ENCODE assay signal across 29 cellular contexts in the genomic region with DNA sequence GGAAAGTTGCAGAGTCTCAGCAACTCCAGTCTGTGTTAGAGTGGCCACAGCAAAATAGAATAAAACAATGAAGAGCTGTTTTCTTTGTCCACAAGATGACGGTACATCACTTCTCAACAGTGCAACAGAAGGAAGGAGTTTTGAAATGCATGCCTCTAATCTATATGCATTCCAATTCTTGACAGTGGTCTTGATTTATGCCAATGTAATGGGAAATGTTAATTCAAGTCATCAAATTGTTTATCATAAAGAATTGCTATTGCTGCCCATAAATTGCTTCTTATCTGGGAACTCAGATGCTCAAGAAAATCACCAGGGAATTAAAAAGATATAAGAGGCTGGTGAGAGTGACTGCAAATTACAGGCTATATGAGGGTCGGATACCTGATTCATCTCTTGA.
"Had no signal": no experiment of that assay in that cellular context is flagged by ENCODE, and none has a peak within 500 bp of the region (broad histone marks: within the 10 kb centered on the region; RNA-seq: fewer than 3 reads in every experiment).

No MANE protein-coding gene starts in this region.

- H3K4me3 ChIP-seq: Peyer's patch had no signal

- H3K27ac ChIP-seq: KMS-11, Peyer's patch had no signal

- FAIRE-seq: bronchial epithelial cell, TTC549 had no signal

- ATAC-seq: activated CD8-positive, alpha-beta T cell treated with anti-CD3 and anti-CD28 coated beads for 36 hours; activated T-cell treated with anti-CD3 and anti-CD28 coated beads, Interleukin-2, amount 50 U/mL, for 72 hours; activated T-helper 17 cell treated with anti-CD3 and anti-CD28 coated beads, Interleukin-2, amount 50 U/mL, for 72 hours; PC-3; Right ventricle myocardium inferior had no signal

- H3K4me1 ChIP-seq: Peyer's patch had no signal

- H3K4me2 ChIP-seq: KMS-11 had no signal

- H3K9me3 Mint-ChIP-seq: activated CD4-positive, alpha-beta T cell treated with anti-CD3 and anti-CD28 coated beads, Interleukin-2, amount 10 ng/mL, durations not matched to agents 24 days and 14 days; activated CD8-positive, alpha-beta T cell treated with anti-CD3 and anti-CD28 coated beads for 36 hours; activated naive CD4-positive, alpha-beta T cell treated with anti-CD3 and anti-CD28 coated beads, Interleukin-2, amount 50 U/mL, for 24 hours; activated naive CD8-positive, alpha-beta T cell treated with anti-CD3 and anti-CD28 coated beads, Interleukin-2, amount 10 ng/mL, durations not matched to agents 7 days and 5 days; activated T-cell treated with anti-CD3 and anti-CD28 coated beads, Interleukin-2, amount 50 U/mL, for 72 hours; activated T-helper 17 cell treated with anti-CD3 and anti-CD28 coated beads, Interleukin-2, amount 50 U/mL, for 72 hours had no signal

- H3K9ac ChIP-seq: KMS-11 had no signal

- H3K9me3 ChIP-seq: Peyer's patch had no signal

- H3K27ac Mint-ChIP-seq: activated CD4-positive, alpha-beta T cell treated with anti-CD3 and anti-CD28 coated beads, Interleukin-2, amount 10 ng/mL, durations not matched to agents 24 days and 14 days; activated CD8-positive, alpha-beta T cell treated with anti-CD3 and anti-CD28 coated beads for 36 hours; activated naive CD4-positive, alpha-beta T cell treated with anti-CD3 and anti-CD28 coated beads, Interleukin-2, amount 50 U/mL, for 24 hours; activated naive CD8-positive, alpha-beta T cell treated with anti-CD3 and anti-CD28 coated beads, Interleukin-2, amount 10 ng/mL, durations not matched to agents 7 days and 5 days; activated T-cell treated with anti-CD3 and anti-CD28 coated beads, Interleukin-2, amount 50 U/mL, for 72 hours; activated T-helper 17 cell treated with anti-CD3 and anti-CD28 coated beads, Interleukin-2, amount 50 U/mL, for 72 hours; brain had no signal

- H3K27me3 ChIP-seq: Peyer's patch had no signal

- H3K4me3 Mint-ChIP-seq: activated CD4-positive, alpha-beta T cell treated with anti-CD3 and anti-CD28 coated beads, Interleukin-2, amount 10 ng/mL, durations not matched to agents 24 days and 14 days; activated CD8-positive, alpha-beta T cell treated with anti-CD3 and anti-CD28 coated beads for 36 hours; activated naive CD4-positive, alpha-beta T cell treated with anti-CD3 and anti-CD28 coated beads, Interleukin-2, amount 50 U/mL, for 24 hours; activated naive CD8-positive, alpha-beta T cell treated with anti-CD3 and anti-CD28 coated beads, Interleukin-2, amount 10 ng/mL, durations not matched to agents 7 days and 5 days; activated T-cell treated with anti-CD3 and anti-CD28 coated beads, Interleukin-2, amount 50 U/mL, for 72 hours; activated T-helper 17 cell treated with anti-CD3 and anti-CD28 coated beads, Interleukin-2, amount 50 U/mL, for 72 hours; brain had no signal

- H3K36me3 ChIP-seq: Peyer's patch had no signal

- DNase-seq: activated CD4-positive, alpha-beta T cell treated with anti-CD3 and anti-CD28 coated beads, Interleukin-2, amount 10 ng/mL, durations not matched to agents 24 days and 14 days; activated CD4-positive, alpha-beta T cell treated with anti-CD3 and anti-CD28 coated beads, Interleukin-2, amount 50 U/mL, for 4 hours; activated CD8-positive, alpha-beta T cell treated with anti-CD3 and anti-CD28 coated beads for 36 hours; activated effector memory CD4-positive, alpha-beta T cell treated with anti-CD3 and anti-CD28 coated beads, Interleukin-2, amount 50 U/mL, for 16 hours; activated naive CD4-positive, alpha-beta T cell; activated naive CD8-positive, alpha-beta T cell treated with anti-CD3 and anti-CD28 coated beads, Interleukin-2, amount 10 ng/mL, durations not matched to agents 7 days and 5 days; activated T-cell treated with anti-CD3 and anti-CD28 coated beads, Interleukin-2, amount 50 U/mL, for 1 hour; activated T-cell treated with anti-CD3 and anti-CD28 coated beads, Interleukin-2, amount 50 U/mL, for 72 hours; caudate nucleus; cerebellar nuclear complex; NCI-H1092 treated with DMSO at 0.1 percent for 48 hours; NCI-H146; NCI-H187; NCI-H2029 treated with DMSO at 0.1 percent for 48 hours; NCI-H2107; NCI-H226; NCI-H446 treated with DMSO at 0.1 percent for 48 hours; NCI-H524; PC-3; Peyer's patch; RPMI8226; SIG-M5 had no signal

- H3K4me1 Mint-ChIP-seq: activated CD4-positive, alpha-beta T cell treated with anti-CD3 and anti-CD28 coated beads, Interleukin-2, amount 10 ng/mL, durations not matched to agents 24 days and 14 days; activated naive CD4-positive, alpha-beta T cell treated with anti-CD3 and anti-CD28 coated beads, Interleukin-2, amount 50 U/mL, for 24 hours; activated naive CD8-positive, alpha-beta T cell treated with anti-CD3 and anti-CD28 coated beads, Interleukin-2, amount 10 ng/mL, durations not matched to agents 7 days and 5 days; activated T-helper 17 cell treated with anti-CD3 and anti-CD28 coated beads, Interleukin-2, amount 50 U/mL, for 72 hours; brain had no signal

- H3K36me3 Mint-ChIP-seq: activated naive CD4-positive, alpha-beta T cell treated with anti-CD3 and anti-CD28 coated beads, Interleukin-2, amount 50 U/mL, for 24 hours; activated naive CD8-positive, alpha-beta T cell treated with anti-CD3 and anti-CD28 coated beads, Interleukin-2, amount 10 ng/mL, durations not matched to agents 7 days and 5 days; brain had no signal

- H3K27me3 Mint-ChIP-seq: activated CD4-positive, alpha-beta T cell treated with anti-CD3 and anti-CD28 coated beads, Interleukin-2, amount 10 ng/mL, durations not matched to agents 24 days and 14 days; activated CD8-positive, alpha-beta T cell treated with anti-CD3 and anti-CD28 coated beads for 36 hours; activated naive CD4-positive, alpha-beta T cell treated with anti-CD3 and anti-CD28 coated beads, Interleukin-2, amount 50 U/mL, for 24 hours; activated naive CD8-positive, alpha-beta T cell treated with anti-CD3 and anti-CD28 coated beads, Interleukin-2, amount 10 ng/mL, durations not matched to agents 7 days and 5 days had no signal
